Comparison of ENCODE assay signal across 7 cellular contexts in the genomic region with DNA sequence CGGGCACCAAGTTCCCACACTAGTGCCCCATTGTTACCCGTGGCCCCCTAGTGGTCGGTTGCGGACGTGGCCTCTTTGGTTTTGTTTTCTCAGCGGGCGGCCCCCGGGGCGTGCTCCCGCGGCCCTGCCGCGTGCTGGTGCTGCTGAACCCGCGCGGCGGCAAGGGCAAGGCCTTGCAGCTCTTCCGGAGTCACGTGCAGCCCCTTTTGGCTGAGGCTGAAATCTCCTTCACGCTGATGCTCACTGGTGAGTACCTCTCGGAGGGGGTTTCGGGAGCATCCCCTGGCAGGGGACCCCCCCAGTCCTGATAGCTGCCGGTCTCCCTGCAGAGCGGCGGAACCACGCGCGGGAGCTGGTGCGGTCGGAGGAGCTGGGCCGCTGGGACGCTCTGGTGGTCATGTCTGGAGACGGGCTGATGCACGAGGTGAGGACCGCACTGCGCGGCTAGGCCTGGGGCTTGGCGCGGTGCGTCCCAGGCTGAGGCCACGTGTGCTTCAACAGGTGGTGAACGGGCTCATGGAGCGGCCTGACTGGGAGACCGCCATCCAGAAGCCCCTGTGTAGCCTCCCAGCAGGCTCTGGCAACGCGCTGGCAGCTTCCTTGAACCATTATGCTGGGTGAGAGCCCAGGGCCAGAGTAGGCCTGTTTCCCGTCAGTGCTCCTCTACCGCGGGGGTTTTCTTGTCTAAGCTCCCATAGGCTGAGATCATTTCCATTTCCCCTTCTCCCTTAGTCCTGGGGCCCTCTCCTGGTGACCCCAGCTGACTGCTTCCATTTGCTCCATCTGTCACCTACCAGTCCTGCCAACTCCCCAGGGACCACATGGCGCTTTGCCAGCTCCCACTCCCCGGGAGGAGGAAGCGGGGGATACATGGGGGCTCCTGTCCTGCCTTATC. TPM values are rescaled to one million over a fixed set of nuclear protein-coding genes. Genes with fewer than 3 reads are reported as not detected.
DNase-seq lines count a peak whose midpoint lies in the region; FAIRE-seq and TF ChIP-seq lines count a peak whose summit lies in the region.

No MANE protein-coding gene starts in this region.

- FAIRE-seq in keratinocyte (lab: Jason Lieb, UNC): no peak

- H3K36me3 ChIP-seq in keratinocyte (ENCODE audit: control insufficient read depth in 2 of 2, extremely low read depth in 1 of 2, insufficient read depth in 2 of 2, low read length in 2 of 2): peaks cover 18 to 24% of the 10 kb centered on the region in 2 experiments

- H3K27me3 ChIP-seq in keratinocyte (ENCODE audit: control insufficient read depth, extremely low read depth, insufficient read depth, low read length): no peaks in the 10 kb centered on the region

- peaks cover 5% of the 10 kb centered on the region for H4K20me1 ChIP-seq in keratinocyte (ENCODE audit: control insufficient read depth, extremely low read depth, insufficient read depth, low read length)

- TF ChIP-seq CTCF in GM13976 (IDR thresholded peaks at IDR 0.05; ENCODE audit: borderline replicate concordance, control extremely low read depth, extremely low read depth, insufficient read depth, missing control alignments) (peak; percentile 76), VCaP (conservative IDR thresholded peaks at IDR 0.05) (peak; percentile 94), keratinocyte (optimal IDR thresholded peaks at IDR 0.05 in 1 of 3, IDR thresholded peaks at IDR 0.05 in 1 of 3, conservative IDR thresholded peaks at IDR 0.05 in 1 of 3; ENCODE audit: extremely low read depth in 1 of 3, insufficient read depth in 2 of 3, low read length in 3 of 3) (peak; percentile 78 to 94 (median 86))

- dilution Hi-C loops in keratinocyte (cut with MboI; ENCODE audit: extremely low pct_ligation_motif_present, low sequenced_read_pairs): no loop called here

- H3K9me1 ChIP-seq in keratinocyte (ENCODE audit: control insufficient read depth, extremely low read depth, insufficient read depth, low read length): no peaks in the 10 kb centered on the region

- H3K4me3 ChIP-seq in keratinocyte (ENCODE audit: control insufficient read depth in 2 of 3, extremely low read depth in 1 of 3, insufficient read depth in 2 of 3, low read depth in 1 of 3, low read length in 3 of 3): peak overlapping the region; percentile 76 to 89 (median 77)

- peaks cover 34% of the 10 kb centered on the region for H3K79me2 ChIP-seq in keratinocyte (ENCODE audit: control insufficient read depth, insufficient read depth, low read length)

- H3K4me1 ChIP-seq in keratinocyte (ENCODE audit: control insufficient read depth, extremely low read depth, insufficient read depth, low read length): peaks cover 19% of the 10 kb centered on the region

- in situ Hi-C loops in GM13976 (cut with MboI; ENCODE audit: low sequenced_read_pairs, unreplicated experiment): no loop called here

- peak overlapping the region; percentile 90 for H3K4me2 ChIP-seq in keratinocyte (ENCODE audit: control insufficient read depth, extremely low read depth, insufficient read depth, low read depth, low read length)

- no peaks in the 10 kb centered on the region for H3K9me3 ChIP-seq in keratinocyte (ENCODE audit: control insufficient read depth, low read depth, low read length)

- H3K27ac ChIP-seq in VCaP: peak overlapping the region; percentile 74; the same call in 1 of the 2 replicates
- H3K27ac ChIP-seq in keratinocyte (ENCODE audit: control insufficient read depth, insufficient read depth, low read length): peak overlapping the region; percentile 87

- no peak overlapping the region for H2AFZ ChIP-seq in keratinocyte (ENCODE audit: control insufficient read depth, low read length)

- H3K9ac ChIP-seq in keratinocyte (ENCODE audit: control insufficient read depth, extremely low read depth, insufficient read depth, low read length): peak overlapping the region; percentile 93

- DNase-seq in GM13976 (ENCODE audit: low spot score): peak; percentile 95
- peak; percentile 83 for DNase-seq in NCI-H1694 treated with DMSO at 0.1 percent for 48 hours (lab: John Stamatoyannopoulos, UW)
- peak; percentile 79 for DNase-seq in brain pericyte (ENCODE audit: low read depth, low spot score)
- DNase-seq in keratinocyte (ENCODE audit: low read depth, low spot score): no peak
- DNase-seq in stimulated activated CD4-positive, alpha-beta T cell treated with anti-CD3 and anti-CD28 coated beads, Interleukin-2, amount 100 ng/mL, for 4 hours (ENCODE audit: low read depth): peak; percentile 78
- no peak for DNase-seq in NCI-H1048 (lab: John Stamatoyannopoulos, UW)

RNA-seq across cellular contexts. Expression of a gene that starts 1.7 kb away (rescaled TPM):
- 50.2 to 113 TPM (median 84.7 TPM) in 3 replicates for polyA plus RNA-seq in keratinocyte
- polyA plus RNA-seq in keratinocyte (2011; ENCODE audit: low read depth): 4.9 TPM
- polyA plus RNA-seq in keratinocyte (2011; cell fraction: cytosol; rRNA removed): 41.7 and 116 TPM in 2 replicates
- 179 and 247 TPM in 2 replicates for polyA plus RNA-seq in keratinocyte (2011; cell fraction: nucleus; rRNA removed)
- 23.9 and 135 TPM in 2 replicates for polyA plus RNA-seq in keratinocyte (2012; ENCODE audit: low replicate concordance)
- 27.7 to 97.1 TPM (median 35.6 TPM) in 3 replicates for polyA minus RNA-seq in keratinocyte
- polyA minus RNA-seq in keratinocyte (2011; cell fraction: cytosol; rRNA and poly(A)+ RNA removed): 66.0 TPM
- 47.3 and 50.2 TPM in 2 replicates for polyA minus RNA-seq in keratinocyte (2011; cell fraction: nucleus; rRNA and poly(A)+ RNA removed)

RNA-seq across cellular contexts. Expression of a gene that starts 32.4 kb away (rescaled TPM):
- 41.7 to 76.4 TPM (median 51.4 TPM) in 3 replicates for polyA plus RNA-seq in keratinocyte
- 10.8 TPM for polyA plus RNA-seq in keratinocyte (2011; ENCODE audit: low read depth)
- 44.7 and 45.1 TPM in 2 replicates for polyA plus RNA-seq in keratinocyte (2011; cell fraction: cytosol; rRNA removed)
- polyA plus RNA-seq in keratinocyte (2011; cell fraction: nucleus; rRNA removed): 82.7 and 84.6 TPM in 2 replicates
- polyA plus RNA-seq in keratinocyte (2012; ENCODE audit: low replicate concordance): 29.8 and 39.2 TPM in 2 replicates
- 26.4 to 62.1 TPM (median 61.3 TPM) in 3 replicates for polyA minus RNA-seq in keratinocyte
- polyA minus RNA-seq in keratinocyte (2011; cell fraction: cytosol; rRNA and poly(A)+ RNA removed): 37.6 TPM
- polyA minus RNA-seq in keratinocyte (2011; cell fraction: nucleus; rRNA and poly(A)+ RNA removed): 30.5 and 58.3 TPM in 2 replicates

Comparison
In these comparisons a context has a peak if more than half of its experiments do, and no peak if none do; other contexts are left out.
1. DNase-seq: peak in GM13976 (single experiment), NCI-H1694 treated with DMSO at 0.1 percent for 48 hours (single experiment), brain pericyte (single experiment) and stimulated activated CD4-positive, alpha-beta T cell treated with anti-CD3 and anti-CD28 coated beads, Interleukin-2, amount 100 ng/mL, for 4 hours (single experiment); none in keratinocyte (single experiment) and NCI-H1048 (single experiment).
2. Peak in every context shown above with its lines, with median percentiles within 50 percentile points of each other: CTCF ChIP-seq.